In the genomic region with DNA sequence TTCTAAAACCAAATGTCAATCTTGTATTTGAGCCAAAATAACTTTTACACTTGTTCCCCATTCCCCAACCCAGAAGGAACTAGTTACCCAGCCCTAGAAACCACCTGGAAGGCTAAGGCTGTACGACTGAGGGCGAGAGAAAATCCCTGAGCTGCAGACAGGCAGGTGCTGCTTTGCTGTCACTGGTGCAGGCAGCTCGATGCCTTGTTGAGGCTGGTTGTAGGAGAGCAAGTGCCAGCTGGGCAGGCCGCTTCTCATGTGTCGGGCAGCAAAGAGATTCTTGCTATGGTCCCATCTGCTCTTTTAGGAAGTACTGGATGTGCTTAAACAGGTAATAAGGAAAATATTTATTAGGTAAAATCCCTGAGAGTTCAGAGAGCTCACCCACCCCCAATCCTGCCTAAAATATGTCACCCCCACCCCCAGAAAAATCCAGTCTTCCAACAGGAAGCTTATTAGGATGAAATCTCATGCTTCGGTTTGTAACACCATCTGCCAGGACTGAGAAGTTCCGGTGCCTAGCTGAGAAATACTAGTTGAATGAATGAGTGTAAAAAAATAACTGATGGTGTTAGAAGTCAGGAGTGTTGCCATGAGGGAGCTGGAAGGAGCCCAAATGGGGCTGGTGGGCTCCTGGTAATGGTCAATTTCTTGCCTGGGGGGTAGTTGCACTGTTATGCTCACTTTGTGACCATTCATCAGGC, we compare ENCODE assay signal across 10 cellular contexts.
A peak's percentile ranks its signal among the peaks of the same experiment; 100 is the strongest.
DNase-seq lines count a peak whose midpoint lies in the region; ATAC-seq and TF ChIP-seq lines count a peak whose summit lies in the region.
"Had no signal": no experiment of that assay in that cellular context is flagged by ENCODE, and none has a peak within 500 bp of the region (broad histone marks: within the 10 kb centered on the region; RNA-seq: fewer than 3 reads in every experiment).

No MANE protein-coding gene starts in this region.

- intact Hi-C loops in activated CD4-positive, alpha-beta memory T cell treated with anti-CD3 and anti-CD28 coated beads for 36 hours (cut with micrococcal nuclease) = loop anchor here (10.0 kb wide), 1 partner anchor 236 kb away; no protein-coding TSS in a partner anchor
- intact Hi-C loops in IMR-90 (cut with micrococcal nuclease) = loop anchor here (5.0 kb wide), 1 partner anchor 313 kb away; no protein-coding TSS in a partner anchor

- H3K4me1 Mint-ChIP-seq in activated CD4-positive, alpha-beta memory T cell treated with anti-CD3 and anti-CD28 coated beads, Interleukin-2, amount 10 ng/mL, durations not matched to agents 7 days and 5 days = peaks cover 72% of the 10 kb centered on the region
- peaks cover 40% of the 10 kb centered on the region for H3K4me1 Mint-ChIP-seq in activated CD4-positive, alpha-beta memory T cell treated with anti-CD3 and anti-CD28 coated beads for 36 hours (ENCODE audit: low read depth)

- H3K4ac ChIP-seq in IMR-90 (ENCODE audit: low read depth, low read length) = peak overlapping the region; percentile 68

- peak overlapping the region; percentile 47 to 54; a peak in 2 of 4 replicates for H4K8ac ChIP-seq in IMR-90 (ENCODE audit: low read depth in 2 of 2, low read length in 2 of 2)

- dilution Hi-C loops in IMR-90 (cut with HindIII; ENCODE audit: low sequenced_read_pairs, unreplicated experiment) = no loop called here

- no CpG with 5 or more reads among the region's 7 CpGs for WGBS in IMR-90 (ENCODE audit: extremely low coverage in 2 of 2, insufficient read length in 1 of 2), 2 experiments

- H3K27me3 ChIP-seq in IMR-90 (ENCODE audit: control insufficient read depth, insufficient read depth, low read length) (no peaks in the 10 kb centered on the region), subcutaneous abdominal adipose tissue (ENCODE audit: control insufficient read depth in 5 of 5, insufficient read depth in 4 of 5, low read length in 5 of 5) (no peaks in the 10 kb centered on the region), BE2C (no peaks in the 10 kb centered on the region)
- H3K27me3 ChIP-seq: pancreas had no signal

- H3K9me3 Mint-ChIP-seq in activated CD4-positive, alpha-beta memory T cell treated with anti-CD3 and anti-CD28 coated beads, Interleukin-2, amount 10 ng/mL, durations not matched to agents 7 days and 5 days = no peaks in the 10 kb centered on the region
- H3K9me3 Mint-ChIP-seq in activated CD4-positive, alpha-beta memory T cell treated with anti-CD3 and anti-CD28 coated beads for 36 hours = no peaks in the 10 kb centered on the region
- H3K9me3 Mint-ChIP-seq: H9 had no signal

- POLR2A ChIA-PET in activated CD4-positive, alpha-beta memory T cell treated with anti-CD3 and anti-CD28 coated beads, Interleukin-2, amount 10 ng/mL, durations not matched to agents 7 days and 5 days (lab: Charles Lee) = interaction anchor here (1.5 to 1.6 kb wide), 2 partner anchors 11 to 43 kb away, joined by 5 to 6 read pairs; no protein-coding TSS in a partner anchor
- POLR2A ChIA-PET in activated CD4-positive, alpha-beta memory T cell treated with anti-CD3 and anti-CD28 coated beads for 36 hours (lab: Charles Lee) = no interaction called here
- POLR2A ChIA-PET in IMR-90 (lab: Charles Lee; ENCODE audit: unreplicated experiment) = no interaction called here

- in situ Hi-C loops in IMR-90 (cut with MboI; ENCODE audit: low sequenced_read_pairs) = no loop called here

- H4K20me1 ChIP-seq in IMR-90 (ENCODE audit: insufficient read depth, low read length) = no peaks in the 10 kb centered on the region

- TF ChIP-seq CTCF in IMR-90 (conservative IDR thresholded peaks at IDR 0.05; ENCODE audit: low read depth, low read length) (no peak), coronary artery (IDR thresholded peaks at IDR 0.05) (no peak), BE2C (IDR thresholded peaks at IDR 0.05; ENCODE audit: low read depth, low read length) (no peak)

- H2BK120ac ChIP-seq in IMR-90 (ENCODE audit: low read depth, low read length) = peak overlapping the region; percentile 60

- H2AK9ac ChIP-seq in IMR-90 (replicated peaks; ENCODE audit: low read depth, low read length, poor library complexity) = no peak overlapping the region

- H3K18ac ChIP-seq in IMR-90 (ENCODE audit: low read depth, low read length) = no peak overlapping the region

- peak overlapping the region; percentile 42; the same call in 1 of the 2 replicates for H2BK20ac ChIP-seq in IMR-90 (ENCODE audit: low read depth, low read length)

- peaks cover 7% of the 10 kb centered on the region for H3K9me1 ChIP-seq in IMR-90 (ENCODE audit: insufficient read depth, low read length)

- H4K5ac ChIP-seq in IMR-90 (ENCODE audit: low read depth, low read length) = no peak overlapping the region

- H3K27ac ChIP-seq in IMR-90 (ENCODE audit: insufficient read depth, low read length) (no peak overlapping the region; the same call in 1 of the 2 replicates), coronary artery (peak overlapping the region; percentile 70 to 81), subcutaneous abdominal adipose tissue (ENCODE audit: low read depth, low read length) (peak overlapping the region; percentile 77)
- H3K27ac ChIP-seq: pancreas had no signal

- ATAC-seq in IMR-90 (ENCODE audit: low read depth) = no peak
- ATAC-seq in GM18868 (IDR thresholded peaks at IDR 0.05; ENCODE audit: unreplicated experiment) = no peak
- ATAC-seq: pancreas had no signal

- H3K36me3 ChIP-seq in IMR-90 (ENCODE audit: control insufficient read depth, insufficient read depth, low read length) (peaks cover 7% of the 10 kb centered on the region), subcutaneous abdominal adipose tissue (ENCODE audit: control insufficient read depth in 5 of 5, insufficient read depth in 5 of 5, low read length in 5 of 5) (peaks cover 7 to 44% (median 23%) of the 10 kb centered on the region in 5 donors), BE2C (no peaks in the 10 kb centered on the region)
- H3K36me3 ChIP-seq: pancreas had no signal

- H3K79me1 ChIP-seq in IMR-90 (ENCODE audit: low read depth in 1 of 2, low read length in 2 of 2) = peaks cover 0 to 24% of the 10 kb centered on the region in 2 experiments; a peak in 1 of 4 replicates

- H2BK5ac ChIP-seq in IMR-90 (ENCODE audit: low read depth, low read length, poor library complexity, severe bottlenecking) = peak overlapping the region; percentile 17

- H4K91ac ChIP-seq in IMR-90 (ENCODE audit: insufficient read depth, low read depth, low read length) = peak overlapping the region; percentile 46; the same call in 1 of the 2 replicates

- no peak overlapping the region for H3K56ac ChIP-seq in IMR-90 (ENCODE audit: extremely low read depth, insufficient read depth, low read length)

- no peak overlapping the region for H3K4me2 ChIP-seq in IMR-90 (ENCODE audit: low read depth, low read length)

- no peak for TF ChIP-seq RAD21 in IMR-90 (IDR thresholded peaks at IDR 0.05; ENCODE audit: low read length)

- DNase-seq in activated CD4-positive, alpha-beta memory T cell treated with anti-CD3 and anti-CD28 coated beads, Interleukin-2, amount 10 ng/mL, durations not matched to agents 7 days and 5 days = no peak
- no peak for DNase-seq in activated CD4-positive, alpha-beta memory T cell treated with anti-CD3 and anti-CD28 coated beads for 36 hours
- DNase-seq in IMR-90 (no peak), coronary artery (ENCODE audit: low spot score) (no peak), BE2C (no peak), NCI-H2029 treated with DMSO at 0.1 percent for 48 hours (lab: John Stamatoyannopoulos, UW) (no peak)
- DNase-seq: H9, pancreas had no signal

- H3K9me3 ChIP-seq in IMR-90 (ENCODE audit: control insufficient read depth, insufficient read depth, low read length) = no peaks in the 10 kb centered on the region
- H3K9me3 ChIP-seq in subcutaneous abdominal adipose tissue (ENCODE audit: control insufficient read depth in 5 of 5, low read length in 5 of 5) = no peaks in the 10 kb centered on the region
- no peaks in the 10 kb centered on the region; the same call in 1 of the 2 replicates for H3K9me3 ChIP-seq in BE2C
- H3K9me3 ChIP-seq: pancreas had no signal

- CTCF ChIA-PET in activated CD4-positive, alpha-beta memory T cell treated with anti-CD3 and anti-CD28 coated beads, Interleukin-2, amount 10 ng/mL, durations not matched to agents 7 days and 5 days (lab: Charles Lee) = interaction anchor here (0.7 to 1.9 kb wide), 7 partner anchors 8 to 274 kb away, joined by 3 to 7 read pairs (median 5); no protein-coding TSS in a partner anchor
- CTCF ChIA-PET in activated CD4-positive, alpha-beta memory T cell treated with anti-CD3 and anti-CD28 coated beads for 36 hours (lab: Charles Lee) = interaction anchor here (1.1 kb wide), 1 partner anchor 170 kb away, joined by 3 read pairs; no protein-coding TSS in a partner anchor
- CTCF ChIA-PET in IMR-90 (lab: Yijun Ruan, JAX) = interaction anchor here (0.7 kb wide), 1 partner anchor 320 kb away, joined by 3 read pairs; no protein-coding TSS in a partner anchor

- H3K4me3 ChIP-seq in IMR-90 (ENCODE audit: insufficient read depth, low read depth, low read length) (no peak overlapping the region), coronary artery (no peak overlapping the region), subcutaneous abdominal adipose tissue (ENCODE audit: low read depth in 1 of 5, low read length in 5 of 5) (no peak overlapping the region), BE2C (ENCODE audit: low read depth, low read length) (no peak overlapping the region)
- H3K4me3 ChIP-seq: pancreas had no signal

- peak overlapping the region; percentile 65; the same call in 2 of the 3 replicates for H2BK15ac ChIP-seq in IMR-90 (ENCODE audit: low read depth, low read length)

- H3K36me3 Mint-ChIP-seq in activated CD4-positive, alpha-beta memory T cell treated with anti-CD3 and anti-CD28 coated beads, Interleukin-2, amount 10 ng/mL, durations not matched to agents 7 days and 5 days (ENCODE audit: low read depth) = peaks cover 6% of the 10 kb centered on the region
- H3K36me3 Mint-ChIP-seq in activated CD4-positive, alpha-beta memory T cell treated with anti-CD3 and anti-CD28 coated beads for 36 hours = peaks cover 1% of the 10 kb centered on the region

- H3K27ac Mint-ChIP-seq in activated CD4-positive, alpha-beta memory T cell treated with anti-CD3 and anti-CD28 coated beads, Interleukin-2, amount 10 ng/mL, durations not matched to agents 7 days and 5 days = peak overlapping the region; percentile 62
- no peak overlapping the region for H3K27ac Mint-ChIP-seq in activated CD4-positive, alpha-beta memory T cell treated with anti-CD3 and anti-CD28 coated beads for 36 hours

- no peak overlapping the region for H3K9ac ChIP-seq in IMR-90 (ENCODE audit: low read depth, low read length)
- H3K9ac ChIP-seq in subcutaneous abdominal adipose tissue (ENCODE audit: low read length in 5 of 5) = no peak overlapping the region

- peak overlapping the region; percentile 66 for H2AK5ac ChIP-seq in IMR-90 (ENCODE audit: low read depth, low read length)

- H2AFZ ChIP-seq in IMR-90 (replicated peaks; ENCODE audit: low read length, poor library complexity) = no peak overlapping the region

- H3K4me3 Mint-ChIP-seq in activated CD4-positive, alpha-beta memory T cell treated with anti-CD3 and anti-CD28 coated beads, Interleukin-2, amount 10 ng/mL, durations not matched to agents 7 days and 5 days = no peak overlapping the region
- H3K4me3 Mint-ChIP-seq in activated CD4-positive, alpha-beta memory T cell treated with anti-CD3 and anti-CD28 coated beads for 36 hours = no peak overlapping the region
- H3K4me3 Mint-ChIP-seq: H9 had no signal

- no peak for TF ChIP-seq POLR2A in IMR-90 (IDR thresholded peaks at IDR 0.05; ENCODE audit: low read depth, low read length)

- H3K23ac ChIP-seq in IMR-90 (ENCODE audit: low read depth, low read length) = 0 out of 2 replicates have a peak overlapping the region, but pooled peaks have one; percentile 18

- no peaks in the 10 kb centered on the region for H3K27me3 Mint-ChIP-seq in activated CD4-positive, alpha-beta memory T cell treated with anti-CD3 and anti-CD28 coated beads, Interleukin-2, amount 10 ng/mL, durations not matched to agents 7 days and 5 days
- H3K27me3 Mint-ChIP-seq in activated CD4-positive, alpha-beta memory T cell treated with anti-CD3 and anti-CD28 coated beads for 36 hours = no peaks in the 10 kb centered on the region

- H3K4me1 ChIP-seq in IMR-90 (ENCODE audit: control insufficient read depth, insufficient read depth, low read length) (peaks cover 16% of the 10 kb centered on the region), subcutaneous abdominal adipose tissue (ENCODE audit: control insufficient read depth in 5 of 5, insufficient read depth in 5 of 5, low read length in 5 of 5) (peaks cover 0 to 24% (median 17%) of the 10 kb centered on the region in 5 donors), BE2C (no peaks in the 10 kb centered on the region)

- H3K14ac ChIP-seq in IMR-90 (replicated peaks; ENCODE audit: low read depth, low read length) = peak overlapping the region; percentile 47; the same call in 1 of the 2 replicates

- no TSS peak for BruUV-seq in IMR-90 (replicated peaks; lab: Mats Ljungman, UMichigan)
